19 cellular contexts compared by ENCODE assay signal in genomic region chr22:31915499-31916065, GRCh38. TPM values are rescaled to one million over a fixed set of nuclear protein-coding genes. Genes with fewer than 3 reads are reported as not detected.
DNase-seq lines count a peak whose midpoint lies in the region; ATAC-seq and TF ChIP-seq lines count a peak whose summit lies in the region.
"Had no signal": no experiment of that assay in that cellular context is flagged by ENCODE, and none has a peak within 500 bp of the region (broad histone marks: within the 10 kb centered on the region; RNA-seq: fewer than 3 reads in every experiment).

No MANE protein-coding gene starts in this region.

- no peaks in the 10 kb centered on the region for H3K9me3 Mint-ChIP-seq in WTC11
- H3K9me3 Mint-ChIP-seq in dendritic cell treated with granulocyte-macrophage colony-stimulating factor and Interleukin-4, amounts not matched to agents 40 ng/mL and 50 ng/mL, for 4 days: no peaks in the 10 kb centered on the region
- H3K9me3 Mint-ChIP-seq: CD8-positive, alpha-beta T cell had no signal

- no peak for TF ChIP-seq CTCF in WTC11 (IDR thresholded peaks at IDR 0.05)
- TF ChIP-seq CTCF in mucosa of descending colon (IDR thresholded peaks at IDR 0.05): no peak
- TF ChIP-seq CTCF in omental fat pad (IDR thresholded peaks at IDR 0.05): no peak

- no peaks in the 10 kb centered on the region for H3K27me3 Mint-ChIP-seq in WTC11 (ENCODE audit: low read depth)
- H3K27me3 Mint-ChIP-seq in dendritic cell treated with granulocyte-macrophage colony-stimulating factor and Interleukin-4, amounts not matched to agents 40 ng/mL and 50 ng/mL, for 4 days: no peaks in the 10 kb centered on the region

- H3K4me1 Mint-ChIP-seq in WTC11: no peaks in the 10 kb centered on the region
- peaks cover 54% of the 10 kb centered on the region for H3K4me1 Mint-ChIP-seq in dendritic cell treated with granulocyte-macrophage colony-stimulating factor and Interleukin-4, amounts not matched to agents 40 ng/mL and 50 ng/mL, for 4 days (ENCODE audit: low read depth)

- H3K4me3 ChIP-seq in mucosa of descending colon: no peak overlapping the region

- DNase-seq in WTC11 (ENCODE audit: low spot score) (no peak), mucosa of descending colon (peak in 1 of 3 donors; percentile 12), omental fat pad (ENCODE audit: low spot score) (no peak), caudate nucleus (lab: John Stamatoyannopoulos, UW) (no peak)
- DNase-seq: CD8-positive, alpha-beta T cell; KBM-7; MV-4-11; NCI-H1105; NCI-H1436 treated with DMSO at 0.1 percent for 48 hours; NCI-H187 treated with DMSO at 0.1 percent for 48 hours; NCI-H2171 treated with DMSO at 0.1 percent for 48 hours; NCI-H345; NCI-H510A treated with DMSO at 0.1 percent for 48 hours; SK-N-SH had no signal

- peak overlapping the region; percentile 19; the same call in 1 of the 2 replicates for H3K27ac Mint-ChIP-seq in WTC11
- peak overlapping the region; percentile 48 for H3K27ac Mint-ChIP-seq in dendritic cell treated with granulocyte-macrophage colony-stimulating factor and Interleukin-4, amounts not matched to agents 40 ng/mL and 50 ng/mL, for 4 days
- H3K27ac Mint-ChIP-seq: CD8-positive, alpha-beta T cell had no signal

- no peaks in the 10 kb centered on the region for H3K36me3 ChIP-seq in mucosa of descending colon (ENCODE audit: low read depth)

- intact Hi-C loops in dendritic cell treated with granulocyte-macrophage colony-stimulating factor and Interleukin-4, amounts not matched to agents 40 ng/mL and 50 ng/mL, for 4 days (cut with micrococcal nuclease): no loop called here
- intact Hi-C loops in mucosa of descending colon (cut with DNase I, micrococcal nuclease): no loop called here

- POLR2A ChIA-PET in WTC11 (lab: Charles Lee): no interaction called here

- H3K36me3 Mint-ChIP-seq in WTC11: no peaks in the 10 kb centered on the region
- peaks cover 15% of the 10 kb centered on the region for H3K36me3 Mint-ChIP-seq in dendritic cell treated with granulocyte-macrophage colony-stimulating factor and Interleukin-4, amounts not matched to agents 40 ng/mL and 50 ng/mL, for 4 days (ENCODE audit: low read depth)

- no peaks in the 10 kb centered on the region for H3K9me3 ChIP-seq in mucosa of descending colon
- H3K9me3 ChIP-seq: Caco-2, SK-N-SH had no signal

- H3K4me3 Mint-ChIP-seq in WTC11: no peak overlapping the region
- H3K4me3 Mint-ChIP-seq in dendritic cell treated with granulocyte-macrophage colony-stimulating factor and Interleukin-4, amounts not matched to agents 40 ng/mL and 50 ng/mL, for 4 days: no peak overlapping the region
- H3K4me3 Mint-ChIP-seq: CD8-positive, alpha-beta T cell had no signal

- no peak overlapping the region for H3K27ac ChIP-seq in caudate nucleus (ENCODE audit: low read depth, low read length)
- H3K27ac ChIP-seq: C4-2B had no signal

- H3K4me1 ChIP-seq in mucosa of descending colon (ENCODE audit: low read depth): peaks cover 11% of the 10 kb centered on the region

- CTCF ChIA-PET in WTC11 (lab: Charles Lee): interaction anchor here (4.7 kb wide), 1 partner anchor 55 kb away, joined by 31 read pairs; no protein-coding TSS in a partner anchor

- ATAC-seq in WTC11 (no peak), mucosa of descending colon (peak; percentile 26), HG03097 (IDR thresholded peaks at IDR 0.05; ENCODE audit: low FRiP score, unreplicated experiment) (no peak), omental fat pad (ENCODE audit: low FRiP score) (no peak), HG03095 (IDR thresholded peaks at IDR 0.05; ENCODE audit: unreplicated experiment) (no peak)
- ATAC-seq: CD8-positive, alpha-beta T cell had no signal

TF ChIP-seq in WTC11, 78 proteins besides CTCF, POLR2A, EP300 and RAD21:
- TF ChIP-seq NR3C1 (CRISPR knock-in tag; conservative IDR thresholded peaks at IDR 0.05; ENCODE audit: low read depth): no peak
- no peak for TF ChIP-seq FOXK1 (CRISPR knock-in tag; IDR thresholded peaks at IDR 0.05)
- no peak for TF ChIP-seq JUN (CRISPR knock-in tag; IDR thresholded peaks at IDR 0.05)
- TF ChIP-seq, protein P1, sequence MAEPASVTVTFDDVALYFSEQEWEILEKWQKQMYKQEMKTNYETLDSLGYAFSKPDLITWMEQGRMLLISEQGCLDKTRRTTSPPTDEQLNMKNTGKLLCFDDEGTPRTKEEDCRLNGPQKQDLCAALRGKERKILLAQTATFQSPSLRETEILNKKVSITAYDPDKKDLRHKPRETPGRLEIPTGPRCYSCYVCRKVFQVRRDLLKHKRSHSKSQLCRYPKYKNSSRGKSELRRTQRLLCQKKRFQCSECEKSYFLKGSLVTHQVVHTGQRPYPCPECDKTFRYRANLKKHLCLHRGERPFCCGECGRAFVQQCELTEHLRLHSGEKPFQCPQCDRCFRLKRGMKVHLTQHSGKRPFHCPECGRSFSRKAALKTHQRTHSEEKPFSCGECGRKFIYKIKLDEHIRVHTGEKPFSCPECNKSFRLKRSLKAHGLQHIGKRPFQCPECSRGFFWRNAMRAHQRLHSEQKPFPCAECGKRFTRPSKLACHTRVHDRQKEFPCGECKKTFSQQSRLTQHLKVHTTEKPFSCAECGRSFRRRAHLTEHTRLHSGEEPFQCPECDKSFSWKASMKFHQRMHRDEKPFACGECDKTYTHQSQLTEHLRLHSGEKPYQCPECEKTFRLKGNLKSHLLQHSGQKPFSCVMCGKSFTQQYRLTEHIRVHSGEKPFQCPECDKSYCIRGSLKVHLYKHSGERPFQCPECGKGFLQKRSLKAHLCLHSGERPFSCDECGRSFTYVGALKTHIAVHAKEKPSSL (CRISPR knock-in tag; conservative IDR thresholded peaks at IDR 0.05): no peak
- no peak for TF ChIP-seq ZNF138 (CRISPR knock-in tag; conservative IDR thresholded peaks at IDR 0.05)
- TF ChIP-seq, protein P2, sequence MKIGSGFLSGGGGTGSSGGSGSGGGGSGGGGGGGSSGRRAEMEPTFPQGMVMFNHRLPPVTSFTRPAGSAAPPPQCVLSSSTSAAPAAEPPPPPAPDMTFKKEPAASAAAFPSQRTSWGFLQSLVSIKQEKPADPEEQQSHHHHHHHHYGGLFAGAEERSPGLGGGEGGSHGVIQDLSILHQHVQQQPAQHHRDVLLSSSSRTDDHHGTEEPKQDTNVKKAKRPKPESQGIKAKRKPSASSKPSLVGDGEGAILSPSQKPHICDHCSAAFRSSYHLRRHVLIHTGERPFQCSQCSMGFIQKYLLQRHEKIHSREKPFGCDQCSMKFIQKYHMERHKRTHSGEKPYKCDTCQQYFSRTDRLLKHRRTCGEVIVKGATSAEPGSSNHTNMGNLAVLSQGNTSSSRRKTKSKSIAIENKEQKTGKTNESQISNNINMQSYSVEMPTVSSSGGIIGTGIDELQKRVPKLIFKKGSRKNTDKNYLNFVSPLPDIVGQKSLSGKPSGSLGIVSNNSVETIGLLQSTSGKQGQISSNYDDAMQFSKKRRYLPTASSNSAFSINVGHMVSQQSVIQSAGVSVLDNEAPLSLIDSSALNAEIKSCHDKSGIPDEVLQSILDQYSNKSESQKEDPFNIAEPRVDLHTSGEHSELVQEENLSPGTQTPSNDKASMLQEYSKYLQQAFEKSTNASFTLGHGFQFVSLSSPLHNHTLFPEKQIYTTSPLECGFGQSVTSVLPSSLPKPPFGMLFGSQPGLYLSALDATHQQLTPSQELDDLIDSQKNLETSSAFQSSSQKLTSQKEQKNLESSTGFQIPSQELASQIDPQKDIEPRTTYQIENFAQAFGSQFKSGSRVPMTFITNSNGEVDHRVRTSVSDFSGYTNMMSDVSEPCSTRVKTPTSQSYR (CRISPR knock-in tag; IDR thresholded peaks at IDR 0.05): no peak
- TF ChIP-seq ZNF263 (CRISPR knock-in tag; IDR thresholded peaks at IDR 0.05; ENCODE audit: low read depth): no peak
- TF ChIP-seq, protein P3, sequence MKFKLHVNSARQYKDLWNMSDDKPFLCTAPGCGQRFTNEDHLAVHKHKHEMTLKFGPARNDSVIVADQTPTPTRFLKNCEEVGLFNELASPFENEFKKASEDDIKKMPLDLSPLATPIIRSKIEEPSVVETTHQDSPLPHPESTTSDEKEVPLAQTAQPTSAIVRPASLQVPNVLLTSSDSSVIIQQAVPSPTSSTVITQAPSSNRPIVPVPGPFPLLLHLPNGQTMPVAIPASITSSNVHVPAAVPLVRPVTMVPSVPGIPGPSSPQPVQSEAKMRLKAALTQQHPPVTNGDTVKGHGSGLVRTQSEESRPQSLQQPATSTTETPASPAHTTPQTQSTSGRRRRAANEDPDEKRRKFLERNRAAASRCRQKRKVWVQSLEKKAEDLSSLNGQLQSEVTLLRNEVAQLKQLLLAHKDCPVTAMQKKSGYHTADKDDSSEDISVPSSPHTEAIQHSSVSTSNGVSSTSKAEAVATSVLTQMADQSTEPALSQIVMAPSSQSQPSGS (CRISPR knock-in tag; IDR thresholded peaks at IDR 0.05; ENCODE audit: borderline replicate concordance, low read depth): no peak
- no peak for TF ChIP-seq MXD4 (CRISPR knock-in tag; IDR thresholded peaks at IDR 0.05; ENCODE audit: borderline replicate concordance)
- TF ChIP-seq GTF2I (CRISPR knock-in tag; conservative IDR thresholded peaks at IDR 0.05): no peak
- TF ChIP-seq ZNF121 (CRISPR knock-in tag; IDR thresholded peaks at IDR 0.05): no peak
- no peak for TF ChIP-seq NFE2L1 (CRISPR knock-in tag; IDR thresholded peaks at IDR 0.05)
- TF ChIP-seq NFYB (CRISPR knock-in tag; conservative IDR thresholded peaks at IDR 0.05; ENCODE audit: low read depth): no peak
TF ChIP-seq in WTC11: peak in this region for 0.

RNA-seq across cellular contexts. Expression of gene YWHAH, which starts 28.8 kb away (rescaled TPM):
- 190 to 205 TPM (median 203 TPM) in 3 replicates for total RNA-seq in WTC11 (2021)
- total RNA-seq in mucosa of descending colon: 100 to 1,000 TPM; 140 to 162 (median 149) TPM
- total RNA-seq in omental fat pad: 100 to 1,000 TPM in 1 of 4 donors, 10 to 100 TPM in 3; 64.2 to 139 (median 77.9) TPM
